8 cellular contexts compared by ENCODE assay signal in genomic region chr17:32518856-32519768, GRCh38. TPM values are rescaled to one million over a fixed set of nuclear protein-coding genes. Genes with fewer than 3 reads are reported as not detected.
DNase-seq lines count a peak whose midpoint lies in the region; ATAC-seq and TF ChIP-seq lines count a peak whose summit lies in the region.

No MANE protein-coding gene starts in this region.

- peak; percentile 82 for DNase-seq in NK-92 treated with Interleukin-12 subunit alpha and Interleukin-12 subunit beta, amount 100 ng/mL, for 24 hours (lab: John Stamatoyannopoulos, UW)
- DNase-seq in NK-92 (lab: John Stamatoyannopoulos, UW; ENCODE audit: unreplicated experiment) (no peak), NCI-H774 (lab: John Stamatoyannopoulos, UW) (peak; percentile 57), fibroblast of the aortic adventitia (ENCODE audit: low read depth) (no peak), osteoblast (ENCODE audit: insufficient read length, low spot score, missing footprints) (peak; percentile 86)

- H3K9me3 Mint-ChIP-seq in activated T-helper 17 cell treated with anti-CD3 and anti-CD28 coated beads, Interleukin-2, amount 50 U/mL, for 72 hours = no peaks in the 10 kb centered on the region

- no peak overlapping the region for H3K27ac ChIP-seq in osteoblast (ENCODE audit: low read depth, low read length)

- peaks cover 58% of the 10 kb centered on the region for H3K4me1 Mint-ChIP-seq in activated T-helper 17 cell treated with anti-CD3 and anti-CD28 coated beads, Interleukin-2, amount 50 U/mL, for 72 hours

- no peaks in the 10 kb centered on the region for H3K36me3 Mint-ChIP-seq in activated T-helper 17 cell treated with anti-CD3 and anti-CD28 coated beads, Interleukin-2, amount 50 U/mL, for 72 hours (ENCODE audit: low read depth)

- H3K4me2 ChIP-seq in osteoblast (ENCODE audit: insufficient read depth, low read length) = peak overlapping the region; percentile 87

- TF ChIP-seq CTCF in fibroblast of the aortic adventitia (IDR thresholded peaks at IDR 0.05; ENCODE audit: insufficient read depth, low read length) (no peak), osteoblast (IDR thresholded peaks at IDR 0.05; ENCODE audit: extremely low read depth, low read depth, low read length) (no peak)

- ATAC-seq in activated T-helper 17 cell treated with anti-CD3 and anti-CD28 coated beads, Interleukin-2, amount 50 U/mL, for 72 hours (replicated peaks) = peak; percentile 2
- ATAC-seq in GM19463 (IDR thresholded peaks at IDR 0.05; ENCODE audit: unreplicated experiment) (no peak), GM21619 (IDR thresholded peaks at IDR 0.05; ENCODE audit: unreplicated experiment) (no peak)

- H3K27ac Mint-ChIP-seq in activated T-helper 17 cell treated with anti-CD3 and anti-CD28 coated beads, Interleukin-2, amount 50 U/mL, for 72 hours = peak overlapping the region; percentile 89

- H4K20me1 ChIP-seq in osteoblast (ENCODE audit: insufficient read depth, low read length) = no peaks in the 10 kb centered on the region

- peaks cover 8% of the 10 kb centered on the region for H3K4me1 ChIP-seq in osteoblast (ENCODE audit: insufficient read depth, low read length)

- H2AFZ ChIP-seq in osteoblast (ENCODE audit: low read length) = peak overlapping the region; percentile 65

- H3K27me3 ChIP-seq in osteoblast (ENCODE audit: insufficient read depth, low read length) = no peaks in the 10 kb centered on the region

- no peaks in the 10 kb centered on the region for H3K36me3 ChIP-seq in osteoblast (ENCODE audit: insufficient read depth, low read length)

- H3K79me2 ChIP-seq in osteoblast (ENCODE audit: insufficient read depth, low read length) = no peaks in the 10 kb centered on the region

- H3K27me3 Mint-ChIP-seq in activated T-helper 17 cell treated with anti-CD3 and anti-CD28 coated beads, Interleukin-2, amount 50 U/mL, for 72 hours = no peaks in the 10 kb centered on the region

- peak overlapping the region; percentile 81 for H3K4me3 Mint-ChIP-seq in activated T-helper 17 cell treated with anti-CD3 and anti-CD28 coated beads, Interleukin-2, amount 50 U/mL, for 72 hours

- H3K9me3 ChIP-seq in osteoblast (ENCODE audit: low read depth, low read length) = no peaks in the 10 kb centered on the region

- peak overlapping the region; percentile 49 for H3K4me3 ChIP-seq in fibroblast of the aortic adventitia (ENCODE audit: low read depth, low read length)
- H3K4me3 ChIP-seq in osteoblast (ENCODE audit: insufficient read depth, low read length) = peak overlapping the region; percentile 72

RNA-seq across cellular contexts. Expression of gene CDK5R1, which starts 32.3 kb away (rescaled TPM):
- 10 to 100 TPM in 1 of 2 donors, 1 to 10 TPM in 1; 3.6 to 13.0 TPM for total RNA-seq in activated T-helper 17 cell treated with anti-CD3 and anti-CD28 coated beads, Interleukin-2, amount 50 U/mL, for 72 hours
- total RNA-seq in fibroblast of the aortic adventitia (ENCODE audit: low replicate concordance) (0.49 and 1.4 TPM in 2 replicates), osteoblast (0.59 and 0.72 TPM in 2 replicates)

Comparison
In these comparisons a context has a peak if more than half of its experiments do, and no peak if none do; other contexts are left out.
1. DNase-seq: peak in NK-92 treated with Interleukin-12 subunit alpha and Interleukin-12 subunit beta, amount 100 ng/mL, for 24 hours (single experiment), NCI-H774 (single experiment) and osteoblast (single experiment); none in NK-92 (single experiment) and fibroblast of the aortic adventitia (single experiment).